ENCODE assay signal across 21 cellular contexts in genomic region chr6:96246563-96246962, GRCh38.
"Had no signal": no experiment of that assay in that cellular context is flagged by ENCODE, and none has a peak within 500 bp of the region (broad histone marks: within the 10 kb centered on the region; RNA-seq: fewer than 3 reads in every experiment).

No MANE protein-coding gene starts in this region.

- H3K4me1 Mint-ChIP-seq: activated naive CD4-positive, alpha-beta T cell treated with anti-CD3 and anti-CD28 coated beads, Interleukin-2, amount 50 U/mL, for 24 hours; mesothelial cell of epicardium; naive thymus-derived CD8-positive, alpha-beta T cell; neural progenitor cell had no signal

- H3K4me3 ChIP-seq: left lung, lung, neural progenitor cell, thyroid gland had no signal

- H3K36me3 Mint-ChIP-seq: activated naive CD4-positive, alpha-beta T cell treated with anti-CD3 and anti-CD28 coated beads, Interleukin-2, amount 50 U/mL, for 24 hours; mesothelial cell of epicardium; naive thymus-derived CD8-positive, alpha-beta T cell; neural progenitor cell had no signal

- H3K36me3 ChIP-seq: left lung, neural progenitor cell, sigmoid colon, thyroid gland had no signal

- H3K27ac ChIP-seq: left lung, neural progenitor cell, sigmoid colon, thyroid gland had no signal

- H3K9me3 Mint-ChIP-seq: activated naive CD4-positive, alpha-beta T cell treated with anti-CD3 and anti-CD28 coated beads, Interleukin-2, amount 50 U/mL, for 24 hours; mesothelial cell of epicardium; naive thymus-derived CD8-positive, alpha-beta T cell; neural progenitor cell had no signal

- H3K27me3 Mint-ChIP-seq: activated naive CD4-positive, alpha-beta T cell treated with anti-CD3 and anti-CD28 coated beads, Interleukin-2, amount 50 U/mL, for 24 hours; naive thymus-derived CD8-positive, alpha-beta T cell; progenitor cell of endocrine pancreas had no signal

- H3K4me2 ChIP-seq: neural progenitor cell had no signal

- H3K9ac ChIP-seq: neural progenitor cell had no signal

- H3K4me3 Mint-ChIP-seq: activated naive CD4-positive, alpha-beta T cell treated with anti-CD3 and anti-CD28 coated beads, Interleukin-2, amount 50 U/mL, for 24 hours; mesothelial cell of epicardium; naive thymus-derived CD8-positive, alpha-beta T cell; neural progenitor cell had no signal

- ATAC-seq: left lung; naive thymus-derived CD8-positive, alpha-beta T cell had no signal

- H3K27me3 ChIP-seq: left lung, neural progenitor cell, sigmoid colon, thyroid gland had no signal

- H3K4me1 ChIP-seq: left lung, neural progenitor cell, sigmoid colon, thyroid gland had no signal

- H2AFZ ChIP-seq: neural progenitor cell had no signal

- H3K9me3 ChIP-seq: left lung, sigmoid colon, thyroid gland had no signal

- DNase-seq: activated CD4-positive, alpha-beta T cell treated with anti-CD3 and anti-CD28 coated beads for 1 hour; activated gamma-delta T cell treated with Interleukin-2 at 50 U/mL for 16 hours; activated T-cell treated with anti-CD3 and anti-CD28 coated beads, Interleukin-2, amount 50 U/mL, for 1 hour; anterior cingulate cortex; central memory CD4-positive, alpha-beta T cell; dermis blood vessel endothelial cell; effector CD8-positive, alpha-beta T cell; foreskin melanocyte; kidney glomerular epithelial cell; left lung; naive thymus-derived CD8-positive, alpha-beta T cell; retina; sigmoid colon; stimulated activated CD4-positive, alpha-beta T cell treated with anti-CD3 and anti-CD28 coated beads, Interleukin-4, amount 100 ng/mL, for 1 hour; stimulated activated naive CD4-positive, alpha-beta T cell treated with Interleukin-2 at 50 U/mL for 16 hours; thyroid gland had no signal

- H3K27ac Mint-ChIP-seq: activated naive CD4-positive, alpha-beta T cell treated with anti-CD3 and anti-CD28 coated beads, Interleukin-2, amount 50 U/mL, for 24 hours; mesothelial cell of epicardium; naive thymus-derived CD8-positive, alpha-beta T cell; neural progenitor cell; progenitor cell of endocrine pancreas had no signal
